ENCODE assay signal across 16 cellular contexts in genomic region chr16:85428899-85429775, GRCh38.
A peak's percentile ranks its signal among the peaks of the same experiment; 100 is the strongest.
DNase-seq lines count a peak whose midpoint lies in the region; ATAC-seq and TF ChIP-seq lines count a peak whose summit lies in the region.
"Had no signal": no experiment of that assay in that cellular context is flagged by ENCODE, and none has a peak within 500 bp of the region (broad histone marks: within the 10 kb centered on the region; RNA-seq: fewer than 3 reads in every experiment).

No MANE protein-coding gene starts in this region.

- DNase-seq in activated CD8-positive, alpha-beta T cell treated with anti-CD3 and anti-CD28 coated beads for 36 hours: peak; percentile 0
- no peak for DNase-seq in activated CD8-positive, alpha-beta T cell treated with anti-CD3 and anti-CD28 coated beads, Interleukin-2, amount 10 ng/mL, durations not matched to agents 7 days and 5 days
- DNase-seq in head of caudate nucleus: peak in 22 of 42 donors; percentile 0 to 38 (median 8)
- DNase-seq in ovary: peak; percentile 12 to 36 (median 25)
- DNase-seq in CD1c-positive myeloid dendritic cell (ENCODE audit: extremely low spot score): no peak
- DNase-seq in esophagus squamous epithelium (lab: John Stamatoyannopoulos, UW): no peak
- DNase-seq: SIG-M5 had no signal

- POLR2A ChIA-PET in activated CD8-positive, alpha-beta T cell treated with anti-CD3 and anti-CD28 coated beads for 36 hours (lab: Charles Lee): no interaction called here
- POLR2A ChIA-PET in activated CD8-positive, alpha-beta T cell treated with anti-CD3 and anti-CD28 coated beads, Interleukin-2, amount 10 ng/mL, durations not matched to agents 7 days and 5 days (lab: Charles Lee): no interaction called here
- POLR2A ChIA-PET in HEK293 (lab: Yijun Ruan, JAX): no interaction called here

- no peak for TF ChIP-seq CTCF in activated CD8-positive, alpha-beta T cell treated with anti-CD3 and anti-CD28 coated beads for 36 hours (IDR thresholded peaks at IDR 0.05)
- TF ChIP-seq CTCF in HEK293 (tag by site-specific recombination; IDR thresholded peaks at IDR 0.05) (0 out of 2 replicates have a peak, but pooled peaks have one; percentile 25), ovary (IDR thresholded peaks at IDR 0.05) (no peak), esophagus squamous epithelium (IDR thresholded peaks at IDR 0.05) (no peak)

- no peak overlapping the region for H3K4me3 ChIP-seq in HEK293 (ENCODE audit: low read depth, low read length)
- H3K4me3 ChIP-seq in ovary: no peak overlapping the region
- no peak overlapping the region for H3K4me3 ChIP-seq in esophagus squamous epithelium
- H3K4me3 ChIP-seq: GM12878, suprapubic skin had no signal

- WGBS in ovary, 3 donors: 86 to 94% (median 94%) methylated on average over 25 of the region's 25 CpGs
- 66 to 92% methylated on average over 4 to 19 of the region's 25 CpGs for WGBS in esophagus squamous epithelium, 2 donors

- no peak overlapping the region for H3K27ac ChIP-seq in HEK293 (ENCODE audit: extremely low read depth, low read depth, low read length)
- H3K27ac ChIP-seq in ovary: no peak overlapping the region
- H3K27ac ChIP-seq in esophagus squamous epithelium: no peak overlapping the region
- H3K27ac ChIP-seq: HL-60, suprapubic skin had no signal

- CTCF ChIA-PET in activated CD8-positive, alpha-beta T cell treated with anti-CD3 and anti-CD28 coated beads for 36 hours (lab: Charles Lee): interaction anchor here (0.6 to 2.8 kb wide), 15 partner anchors 9 to 325 kb away, joined by 3 to 20 read pairs (median 4); no protein-coding TSS in a partner anchor
- CTCF ChIA-PET in activated CD8-positive, alpha-beta T cell treated with anti-CD3 and anti-CD28 coated beads, Interleukin-2, amount 10 ng/mL, durations not matched to agents 7 days and 5 days (lab: Charles Lee): interaction anchor here (0.8 to 2.0 kb wide), 12 partner anchors 10 to 289 kb away, joined by 3 to 12 read pairs (median 4); no protein-coding TSS in a partner anchor
- CTCF ChIA-PET in HEK293 (lab: Yijun Ruan, JAX): interaction anchor here (0.7 to 2.0 kb wide), 4 partner anchors 8 to 188 kb away, joined by 3 to 4 read pairs (median 4); no protein-coding TSS in a partner anchor

- no peaks in the 10 kb centered on the region for H3K4me1 Mint-ChIP-seq in activated CD8-positive, alpha-beta T cell treated with anti-CD3 and anti-CD28 coated beads for 36 hours (ENCODE audit: low read depth)
- no peaks in the 10 kb centered on the region for H3K4me1 Mint-ChIP-seq in activated CD8-positive, alpha-beta T cell treated with anti-CD3 and anti-CD28 coated beads, Interleukin-2, amount 10 ng/mL, durations not matched to agents 7 days and 5 days (ENCODE audit: low read depth)
- H3K4me1 Mint-ChIP-seq: activated CD4-positive, alpha-beta T cell treated with anti-CD3 and anti-CD28 coated beads, Interleukin-2, amount 10 ng/mL, durations not matched to agents 7 days and 5 days; immature natural killer cell had no signal

- no peaks in the 10 kb centered on the region for H3K27me3 ChIP-seq in ovary
- no peaks in the 10 kb centered on the region for H3K27me3 ChIP-seq in esophagus squamous epithelium
- H3K27me3 ChIP-seq: suprapubic skin had no signal

- H3K9me3 ChIP-seq in HEK293 (ENCODE audit: control insufficient read depth, insufficient read depth, low read depth, low read length): no peaks in the 10 kb centered on the region
- no peaks in the 10 kb centered on the region for H3K9me3 ChIP-seq in ovary
- no peaks in the 10 kb centered on the region for H3K9me3 ChIP-seq in esophagus squamous epithelium
- H3K9me3 ChIP-seq: suprapubic skin had no signal

- no peak overlapping the region for H3K27ac Mint-ChIP-seq in activated CD8-positive, alpha-beta T cell treated with anti-CD3 and anti-CD28 coated beads for 36 hours
- no peak overlapping the region for H3K27ac Mint-ChIP-seq in activated CD8-positive, alpha-beta T cell treated with anti-CD3 and anti-CD28 coated beads, Interleukin-2, amount 10 ng/mL, durations not matched to agents 7 days and 5 days
- H3K27ac Mint-ChIP-seq: activated CD4-positive, alpha-beta T cell treated with anti-CD3 and anti-CD28 coated beads, Interleukin-2, amount 10 ng/mL, durations not matched to agents 7 days and 5 days; activated naive CD8-positive, alpha-beta T cell; CD8-positive, alpha-beta T cell; immature natural killer cell had no signal

- no peaks in the 10 kb centered on the region for H3K36me3 Mint-ChIP-seq in activated CD8-positive, alpha-beta T cell treated with anti-CD3 and anti-CD28 coated beads for 36 hours (ENCODE audit: low read depth)
- no peaks in the 10 kb centered on the region for H3K36me3 Mint-ChIP-seq in activated CD8-positive, alpha-beta T cell treated with anti-CD3 and anti-CD28 coated beads, Interleukin-2, amount 10 ng/mL, durations not matched to agents 7 days and 5 days (ENCODE audit: low read depth)
- H3K36me3 Mint-ChIP-seq: activated naive CD8-positive, alpha-beta T cell; CD8-positive, alpha-beta T cell; immature natural killer cell had no signal

- H3K9me3 Mint-ChIP-seq in activated CD8-positive, alpha-beta T cell treated with anti-CD3 and anti-CD28 coated beads for 36 hours: no peaks in the 10 kb centered on the region
- no peaks in the 10 kb centered on the region for H3K9me3 Mint-ChIP-seq in activated CD8-positive, alpha-beta T cell treated with anti-CD3 and anti-CD28 coated beads, Interleukin-2, amount 10 ng/mL, durations not matched to agents 7 days and 5 days (ENCODE audit: insufficient read depth)
- H3K9me3 Mint-ChIP-seq: activated CD4-positive, alpha-beta T cell treated with anti-CD3 and anti-CD28 coated beads, Interleukin-2, amount 10 ng/mL, durations not matched to agents 7 days and 5 days; CD8-positive, alpha-beta T cell had no signal

- no peaks in the 10 kb centered on the region for H3K36me3 ChIP-seq in HEK293 (ENCODE audit: control insufficient read depth in 2 of 2, insufficient read depth in 1 of 2, low read length in 2 of 2)
- no peaks in the 10 kb centered on the region for H3K36me3 ChIP-seq in ovary
- no peaks in the 10 kb centered on the region for H3K36me3 ChIP-seq in esophagus squamous epithelium
- H3K36me3 ChIP-seq: suprapubic skin had no signal

- no peaks in the 10 kb centered on the region for H3K27me3 Mint-ChIP-seq in activated CD8-positive, alpha-beta T cell treated with anti-CD3 and anti-CD28 coated beads for 36 hours
- peaks cover 6% of the 10 kb centered on the region for H3K27me3 Mint-ChIP-seq in activated CD8-positive, alpha-beta T cell treated with anti-CD3 and anti-CD28 coated beads, Interleukin-2, amount 10 ng/mL, durations not matched to agents 7 days and 5 days (ENCODE audit: low read depth)
- H3K27me3 Mint-ChIP-seq: activated naive CD8-positive, alpha-beta T cell had no signal

- no peak for TF ChIP-seq EP300 in ovary (IDR thresholded peaks at IDR 0.05)

- H3K4me1 ChIP-seq in HEK293 (ENCODE audit: control insufficient read depth, insufficient read depth, low read length) (no peaks in the 10 kb centered on the region), ovary (ENCODE audit: insufficient read depth) (no peaks in the 10 kb centered on the region), esophagus squamous epithelium (no peaks in the 10 kb centered on the region)
- H3K4me1 ChIP-seq: suprapubic skin had no signal

- H3K4me3 Mint-ChIP-seq in activated CD8-positive, alpha-beta T cell treated with anti-CD3 and anti-CD28 coated beads for 36 hours: no peak overlapping the region
- no peak overlapping the region for H3K4me3 Mint-ChIP-seq in activated CD8-positive, alpha-beta T cell treated with anti-CD3 and anti-CD28 coated beads, Interleukin-2, amount 10 ng/mL, durations not matched to agents 7 days and 5 days
- H3K4me3 Mint-ChIP-seq: activated CD4-positive, alpha-beta T cell treated with anti-CD3 and anti-CD28 coated beads, Interleukin-2, amount 10 ng/mL, durations not matched to agents 7 days and 5 days; activated naive CD8-positive, alpha-beta T cell; CD8-positive, alpha-beta T cell; immature natural killer cell had no signal

- TF ChIP-seq POLR2A in ovary (IDR thresholded peaks at IDR 0.05) (no peak), esophagus squamous epithelium (IDR thresholded peaks at IDR 0.05) (no peak)

- intact Hi-C loops in activated CD8-positive, alpha-beta T cell treated with anti-CD3 and anti-CD28 coated beads for 36 hours (cut with micrococcal nuclease): no loop called here
- intact Hi-C loops in head of caudate nucleus (cut with DNase I) (loop anchor here (10.0 kb wide), 2 partner anchors 154 to 186 kb away; partner anchors contain the start of gene GSE1), ovary (cut with DNase I) (loop anchor here in 3 of 4 donors (10.0 kb wide), 2 partner anchors 126 to 176 kb away; no protein-coding TSS in a partner anchor), esophagus squamous epithelium (cut with DNase I) (no loop called here)

- ATAC-seq in activated CD8-positive, alpha-beta T cell treated with anti-CD3 and anti-CD28 coated beads for 36 hours: no peak
- ATAC-seq in activated CD8-positive, alpha-beta T cell treated with anti-CD3 and anti-CD28 coated beads, Interleukin-2, amount 10 ng/mL, durations not matched to agents 7 days and 5 days: no peak
- no peak for ATAC-seq in HG02623 (IDR thresholded peaks at IDR 0.05; ENCODE audit: unreplicated experiment)

TF ChIP-seq in HEK293, 187 proteins besides CTCF, POLR2A, EP300 and RAD21 (continues in another document):
- no peak for TF ChIP-seq TSHZ1 (tag by site-specific recombination; IDR thresholded peaks at IDR 0.05; ENCODE audit: borderline replicate concordance)
- peak; percentile 92 for TF ChIP-seq ZNF623 (tag by site-specific recombination; IDR thresholded peaks at IDR 0.05)

Comparison
In these comparisons a context has a peak if more than half of its experiments do, and no peak if none do; other contexts are left out.
1. DNase-seq: peak in activated CD8-positive, alpha-beta T cell treated with anti-CD3 and anti-CD28 coated beads for 36 hours (single experiment), head of caudate nucleus (22 of 42) and ovary (5 of 5); none in activated CD8-positive, alpha-beta T cell treated with anti-CD3 and anti-CD28 coated beads, Interleukin-2, amount 10 ng/mL, durations not matched to agents 7 days and 5 days (single experiment), CD1c-positive myeloid dendritic cell (single experiment) and esophagus squamous epithelium (single experiment).
2. intact Hi-C loops: an anchor here in head of caudate nucleus (10.0 kb wide) and ovary (10.0 kb wide); none called in activated CD8-positive, alpha-beta T cell treated with anti-CD3 and anti-CD28 coated beads for 36 hours and esophagus squamous epithelium.